Comparison of ENCODE assay signal across 8 cellular contexts in genomic region chr10:95374597-95375209, GRCh38.
DNase-seq lines count a peak whose midpoint lies in the region; ATAC-seq, FAIRE-seq and TF ChIP-seq lines count a peak whose summit lies in the region.

No MANE protein-coding gene starts in this region.

- H3K27me3 ChIP-seq in SU-DHL-6 (ENCODE audit: low read length) (no peaks in the 10 kb centered on the region), brain microvascular endothelial cell (replicated peaks) (no peaks in the 10 kb centered on the region)

- no peak overlapping the region for H3K27ac ChIP-seq in SU-DHL-6 (ENCODE audit: low read depth, low read length)
- no peak overlapping the region for H3K27ac ChIP-seq in brain microvascular endothelial cell

- no peak overlapping the region for H2AFZ ChIP-seq in SU-DHL-6 (ENCODE audit: low read depth, low read length, severe bottlenecking)

- in situ Hi-C loops in brain microvascular endothelial cell (cut with HindIII; ENCODE audit: low pct_ligation_motif_present, low sequenced_read_pairs): loop anchor here (25.0 kb wide), 1 partner anchor 187 kb away; the partner anchor contains the start of gene ACSM6

- no peaks in the 10 kb centered on the region for H3F3A ChIP-seq in SU-DHL-6 (ENCODE audit: insufficient read depth)

- H3K36me3 ChIP-seq in SU-DHL-6 (ENCODE audit: low read length) (no peaks in the 10 kb centered on the region), brain microvascular endothelial cell (replicated peaks) (no peaks in the 10 kb centered on the region)

- TF ChIP-seq CTCF in GM12873 (IDR thresholded peaks at IDR 0.05; ENCODE audit: insufficient read depth, low read depth, low read length, missing control alignments) (peak; percentile 99), SU-DHL-6 (IDR thresholded peaks at IDR 0.05; ENCODE audit: insufficient read depth, low read length, poor library complexity, severe bottlenecking) (peak; percentile 82), brain microvascular endothelial cell (IDR thresholded peaks at IDR 0.05; ENCODE audit: low read depth, low read length, missing control alignments) (peak; percentile 96)

- DNase-seq in 8988T (peak; percentile 34), NCI-H128 (lab: John Stamatoyannopoulos, UW; ENCODE audit: unreplicated experiment) (peak; percentile 24), brain microvascular endothelial cell (peak; percentile 53)
- DNase-seq in stimulated activated CD4-positive, alpha-beta T cell treated with anti-CD3 and anti-CD28 coated beads, Interleukin-1b, Interleukin-23, amount 100 ng/mL, for 24 hours (ENCODE audit: low read depth in 4 of 4, low spot score in 1 of 4): peak; percentile 24 to 37 (median 30)

- H3K9me3 ChIP-seq in SU-DHL-6 (ENCODE audit: insufficient read depth, low read length): no peaks in the 10 kb centered on the region

- peak; percentile 92 for ATAC-seq in HG02642 (IDR thresholded peaks at IDR 0.05; ENCODE audit: poor library complexity, unreplicated experiment)

- H4K20me1 ChIP-seq in SU-DHL-6 (ENCODE audit: low read depth, low read length): no peaks in the 10 kb centered on the region

- no peak overlapping the region for H3K9ac ChIP-seq in SU-DHL-6 (ENCODE audit: low read length)

- H3K4me2 ChIP-seq in SU-DHL-6 (ENCODE audit: low read depth, low read length, poor library complexity, severe bottlenecking): no peak overlapping the region

- H3K79me2 ChIP-seq in SU-DHL-6 (ENCODE audit: insufficient read depth, low read length): no peaks in the 10 kb centered on the region

- H3K9me2 ChIP-seq in SU-DHL-6 (replicated peaks; ENCODE audit: insufficient read depth, low read length): no peaks in the 10 kb centered on the region

- H3K4me3 ChIP-seq in SU-DHL-6 (ENCODE audit: insufficient read depth, low read length, poor library complexity, severe bottlenecking) (no peak overlapping the region), brain microvascular endothelial cell (ENCODE audit: low read depth, low read length) (no peak overlapping the region)

- peak; percentile 61 for FAIRE-seq in islet of Langerhans (lab: Jason Lieb, UNC)
